1 cellular context compared by ENCODE assay signal in genomic region chr10:131473645-131474044, GRCh38.
TF ChIP-seq lines count a peak whose summit lies in the region.

No MANE protein-coding gene starts in this region.

TF ChIP-seq in H1, 55 proteins besides CTCF, POLR2A, EP300 and RAD21:
- TF ChIP-seq GTF2F1 (IDR thresholded peaks at IDR 0.05; ENCODE audit: borderline replicate concordance, low read depth, low read length): no peak
- no peak for TF ChIP-seq USF2 (IDR thresholded peaks at IDR 0.05; ENCODE audit: low read length)
- no peak for TF ChIP-seq BCL11A (IDR thresholded peaks at IDR 0.05; ENCODE audit: low read depth in 2 of 2, low read length in 2 of 2)
- no peak for TF ChIP-seq CTBP2 (IDR thresholded peaks at IDR 0.05; ENCODE audit: borderline replicate concordance, insufficient read depth, insufficient read length, low read length)
- TF ChIP-seq YY1 (IDR thresholded peaks at IDR 0.05; ENCODE audit: low read depth, low read length): no peak
- TF ChIP-seq, protein P1, sequence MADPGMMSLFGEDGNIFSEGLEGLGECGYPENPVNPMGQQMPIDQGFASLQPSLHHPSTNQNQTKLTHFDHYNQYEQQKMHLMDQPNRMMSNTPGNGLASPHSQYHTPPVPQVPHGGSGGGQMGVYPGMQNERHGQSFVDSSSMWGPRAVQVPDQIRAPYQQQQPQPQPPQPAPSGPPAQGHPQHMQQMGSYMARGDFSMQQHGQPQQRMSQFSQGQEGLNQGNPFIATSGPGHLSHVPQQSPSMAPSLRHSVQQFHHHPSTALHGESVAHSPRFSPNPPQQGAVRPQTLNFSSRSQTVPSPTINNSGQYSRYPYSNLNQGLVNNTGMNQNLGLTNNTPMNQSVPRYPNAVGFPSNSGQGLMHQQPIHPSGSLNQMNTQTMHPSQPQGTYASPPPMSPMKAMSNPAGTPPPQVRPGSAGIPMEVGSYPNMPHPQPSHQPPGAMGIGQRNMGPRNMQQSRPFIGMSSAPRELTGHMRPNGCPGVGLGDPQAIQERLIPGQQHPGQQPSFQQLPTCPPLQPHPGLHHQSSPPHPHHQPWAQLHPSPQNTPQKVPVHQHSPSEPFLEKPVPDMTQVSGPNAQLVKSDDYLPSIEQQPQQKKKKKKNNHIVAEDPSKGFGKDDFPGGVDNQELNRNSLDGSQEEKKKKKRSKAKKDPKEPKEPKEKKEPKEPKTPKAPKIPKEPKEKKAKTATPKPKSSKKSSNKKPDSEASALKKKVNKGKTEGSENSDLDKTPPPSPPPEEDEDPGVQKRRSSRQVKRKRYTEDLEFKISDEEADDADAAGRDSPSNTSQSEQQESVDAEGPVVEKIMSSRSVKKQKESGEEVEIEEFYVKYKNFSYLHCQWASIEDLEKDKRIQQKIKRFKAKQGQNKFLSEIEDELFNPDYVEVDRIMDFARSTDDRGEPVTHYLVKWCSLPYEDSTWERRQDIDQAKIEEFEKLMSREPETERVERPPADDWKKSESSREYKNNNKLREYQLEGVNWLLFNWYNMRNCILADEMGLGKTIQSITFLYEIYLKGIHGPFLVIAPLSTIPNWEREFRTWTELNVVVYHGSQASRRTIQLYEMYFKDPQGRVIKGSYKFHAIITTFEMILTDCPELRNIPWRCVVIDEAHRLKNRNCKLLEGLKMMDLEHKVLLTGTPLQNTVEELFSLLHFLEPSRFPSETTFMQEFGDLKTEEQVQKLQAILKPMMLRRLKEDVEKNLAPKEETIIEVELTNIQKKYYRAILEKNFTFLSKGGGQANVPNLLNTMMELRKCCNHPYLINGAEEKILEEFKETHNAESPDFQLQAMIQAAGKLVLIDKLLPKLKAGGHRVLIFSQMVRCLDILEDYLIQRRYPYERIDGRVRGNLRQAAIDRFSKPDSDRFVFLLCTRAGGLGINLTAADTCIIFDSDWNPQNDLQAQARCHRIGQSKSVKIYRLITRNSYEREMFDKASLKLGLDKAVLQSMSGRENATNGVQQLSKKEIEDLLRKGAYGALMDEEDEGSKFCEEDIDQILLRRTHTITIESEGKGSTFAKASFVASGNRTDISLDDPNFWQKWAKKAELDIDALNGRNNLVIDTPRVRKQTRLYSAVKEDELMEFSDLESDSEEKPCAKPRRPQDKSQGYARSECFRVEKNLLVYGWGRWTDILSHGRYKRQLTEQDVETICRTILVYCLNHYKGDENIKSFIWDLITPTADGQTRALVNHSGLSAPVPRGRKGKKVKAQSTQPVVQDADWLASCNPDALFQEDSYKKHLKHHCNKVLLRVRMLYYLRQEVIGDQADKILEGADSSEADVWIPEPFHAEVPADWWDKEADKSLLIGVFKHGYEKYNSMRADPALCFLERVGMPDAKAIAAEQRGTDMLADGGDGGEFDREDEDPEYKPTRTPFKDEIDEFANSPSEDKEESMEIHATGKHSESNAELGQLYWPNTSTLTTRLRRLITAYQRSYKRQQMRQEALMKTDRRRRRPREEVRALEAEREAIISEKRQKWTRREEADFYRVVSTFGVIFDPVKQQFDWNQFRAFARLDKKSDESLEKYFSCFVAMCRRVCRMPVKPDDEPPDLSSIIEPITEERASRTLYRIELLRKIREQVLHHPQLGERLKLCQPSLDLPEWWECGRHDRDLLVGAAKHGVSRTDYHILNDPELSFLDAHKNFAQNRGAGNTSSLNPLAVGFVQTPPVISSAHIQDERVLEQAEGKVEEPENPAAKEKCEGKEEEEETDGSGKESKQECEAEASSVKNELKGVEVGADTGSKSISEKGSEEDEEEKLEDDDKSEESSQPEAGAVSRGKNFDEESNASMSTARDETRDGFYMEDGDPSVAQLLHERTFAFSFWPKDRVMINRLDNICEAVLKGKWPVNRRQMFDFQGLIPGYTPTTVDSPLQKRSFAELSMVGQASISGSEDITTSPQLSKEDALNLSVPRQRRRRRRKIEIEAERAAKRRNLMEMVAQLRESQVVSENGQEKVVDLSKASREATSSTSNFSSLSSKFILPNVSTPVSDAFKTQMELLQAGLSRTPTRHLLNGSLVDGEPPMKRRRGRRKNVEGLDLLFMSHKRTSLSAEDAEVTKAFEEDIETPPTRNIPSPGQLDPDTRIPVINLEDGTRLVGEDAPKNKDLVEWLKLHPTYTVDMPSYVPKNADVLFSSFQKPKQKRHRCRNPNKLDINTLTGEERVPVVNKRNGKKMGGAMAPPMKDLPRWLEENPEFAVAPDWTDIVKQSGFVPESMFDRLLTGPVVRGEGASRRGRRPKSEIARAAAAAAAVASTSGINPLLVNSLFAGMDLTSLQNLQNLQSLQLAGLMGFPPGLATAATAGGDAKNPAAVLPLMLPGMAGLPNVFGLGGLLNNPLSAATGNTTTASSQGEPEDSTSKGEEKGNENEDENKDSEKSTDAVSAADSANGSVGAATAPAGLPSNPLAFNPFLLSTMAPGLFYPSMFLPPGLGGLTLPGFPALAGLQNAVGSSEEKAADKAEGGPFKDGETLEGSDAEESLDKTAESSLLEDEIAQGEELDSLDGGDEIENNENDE (IDR thresholded peaks at IDR 0.05; ENCODE audit: insufficient replicate concordance, low read length): no peak
- TF ChIP-seq EGR1 (IDR thresholded peaks at IDR 0.05; ENCODE audit: borderline replicate concordance, low read depth, low read length): no peak
- TF ChIP-seq CREB1 (IDR thresholded peaks at IDR 0.05): no peak
- no peak for TF ChIP-seq GABPA (IDR thresholded peaks at IDR 0.05; ENCODE audit: borderline replicate concordance, insufficient read depth, low read length)
- TF ChIP-seq SP1 (IDR thresholded peaks at IDR 0.05; ENCODE audit: low read depth, low read length): no peak
- TF ChIP-seq POLR2AphosphoS5 (IDR thresholded peaks at IDR 0.05; ENCODE audit: low read depth, low read length): no peak
- no peak for TF ChIP-seq SUZ12 (IDR thresholded peaks at IDR 0.05; ENCODE audit: low read length)
- no peak for TF ChIP-seq NRF1 (IDR thresholded peaks at IDR 0.05; ENCODE audit: low read depth, low read length)
